ENCODE assay signal across 28 cellular contexts in genomic region chr3:191813245-191813644, GRCh38.
"Had no signal": no experiment of that assay in that cellular context is flagged by ENCODE, and none has a peak within 500 bp of the region (broad histone marks: within the 10 kb centered on the region; RNA-seq: fewer than 3 reads in every experiment).

No MANE protein-coding gene starts in this region.

- H3K36me3 ChIP-seq: neural progenitor cell, ovary, spleen, suprapubic skin, tibial artery, transverse colon, upper lobe of right lung, uterus had no signal

- ATAC-seq: natural killer cell; psoas muscle; right cardiac atrium; sciatic nerve; stimulated activated memory B cell treated with anti-CD40 and anti-IgM and Interleukin-4, amounts not matched to agents 10 μg/mL and 1 μg/mL and 100 μg/mL, for 72 hours; stimulated activated naive CD8-positive, alpha-beta T cell treated with anti-CD3 and anti-CD28 coated beads, Interleukin-15, amount 100 ng/mL, for 72 hours; stimulated activated naive CD8-positive, alpha-beta T cell treated with anti-CD3 and anti-CD28 coated beads, Interleukin-15, Interleukin-2, amounts not matched to agents 100 U/mL and 50 U/mL, for 24 hours; upper lobe of right lung had no signal

- H3K27me3 ChIP-seq: neural progenitor cell, ovary, spleen, suprapubic skin, testis, tibial artery, transverse colon, upper lobe of right lung, uterus had no signal

- H3K79me2 ChIP-seq: parathyroid adenoma had no signal

- H3K9me3 ChIP-seq: ovary, psoas muscle, testis, tibial artery, upper lobe of right lung had no signal

- H3K9ac ChIP-seq: neural progenitor cell, parathyroid adenoma had no signal

- H3K4me2 ChIP-seq: neural progenitor cell, smooth muscle cell had no signal

- H3K4me3 ChIP-seq: neural progenitor cell, ovary, psoas muscle, skin epidermis, smooth muscle cell, spleen, suprapubic skin, testis, tibial artery, transverse colon, upper lobe of right lung, uterus had no signal

- DNase-seq: natural killer cell; occipital lobe; ovary; posterior cingulate gyrus; psoas muscle; right cardiac atrium; spleen; stimulated activated CD4-positive, alpha-beta T cell treated with anti-CD3 and anti-CD28 coated beads, Interleukin-12 subunit alpha, Interleukin-12 subunit beta, amount 100 ng/mL, for 4 hours; stimulated activated CD4-positive, alpha-beta T cell treated with anti-CD3 and anti-CD28 coated beads, Interleukin-1b, Interleukin-23, amount 100 ng/mL, for 48 hours; stimulated activated CD4-positive, alpha-beta T cell treated with anti-CD3 and anti-CD28 coated beads, Interleukin-4, amount 100 ng/mL, for 1 hour; stimulated activated CD4-positive, alpha-beta T cell treated with anti-CD3 and anti-CD28 coated beads, Interleukin-4, amount 100 ng/mL, for 4 hours; stimulated activated CD8-positive, alpha-beta memory T cell treated with anti-CD3 and anti-CD28 coated beads, Interleukin-4, amount 100 ng/mL, for 48 hours; stimulated activated naive CD4-positive, alpha-beta T cell; stimulated activated naive CD8-positive, alpha-beta T cell treated with anti-CD3 and anti-CD28 coated beads, Interleukin-15, amount 100 ng/mL, for 72 hours; stimulated activated naive CD8-positive, alpha-beta T cell treated with anti-CD3 and anti-CD28 coated beads, Interleukin-15, Interleukin-2, amounts not matched to agents 100 U/mL and 50 U/mL, for 24 hours; substantia nigra; testis; tibial artery; transverse colon; uterus had no signal

- H3K27ac ChIP-seq: neural progenitor cell, ovary, parathyroid adenoma, psoas muscle, skin epidermis, spleen, suprapubic skin, testis, tibial artery, transverse colon, upper lobe of right lung, uterus had no signal

- H3K4me1 ChIP-seq: neural progenitor cell, parathyroid adenoma, psoas muscle, spleen, suprapubic skin, testis, tibial artery, transverse colon, upper lobe of right lung, uterus had no signal

- H2AFZ ChIP-seq: neural progenitor cell, parathyroid adenoma had no signal
